In genomic region chr5:65356274-65356673, GRCh38 we compare ENCODE assay signal across 15 cellular contexts.
"Had no signal": no experiment of that assay in that cellular context is flagged by ENCODE, and none has a peak within 500 bp of the region (broad histone marks: within the 10 kb centered on the region; RNA-seq: fewer than 3 reads in every experiment).

No MANE protein-coding gene starts in this region.

- H3K9ac ChIP-seq: parathyroid adenoma had no signal

- H3K4me1 ChIP-seq: esophagus squamous epithelium, parathyroid adenoma, prostate gland, testis, tibial nerve had no signal

- H3K9me3 ChIP-seq: esophagus squamous epithelium, prostate gland, testis, tibial nerve had no signal

- H3K79me2 ChIP-seq: parathyroid adenoma had no signal

- H3K4me3 ChIP-seq: esophagus squamous epithelium, heart left ventricle, prostate gland, skin epidermis, testis, tibial nerve had no signal

- H3K27me3 ChIP-seq: esophagus squamous epithelium, heart left ventricle, testis, tibial nerve had no signal

- DNase-seq: esophagus squamous epithelium; heart left ventricle; hippocampal formation; mesendoderm; naive thymus-derived CD4-positive, alpha-beta T cell; nephron progenitor cell; stimulated activated CD4-positive, alpha-beta T cell treated with anti-CD3 and anti-CD28 coated beads, Interleukin-2, amount 100 ng/mL, for 24 hours; stimulated activated CD4-positive, alpha-beta T cell treated with anti-CD3 and anti-CD28 coated beads, Interleukin-4, amount 100 ng/mL, for 4 hours; stimulated activated naive B cell treated with anti-CD40 and anti-IgM and Interleukin-4, amounts not matched to agents 10 μg/mL and 1 μg/mL and 100 μg/mL, for 72 hours; stimulated activated naive CD8-positive, alpha-beta T cell treated with anti-CD3 and anti-CD28 coated beads, Interleukin-15, amount 100 ng/mL, for 72 hours; testis had no signal

- H2AFZ ChIP-seq: parathyroid adenoma had no signal

- H3K27ac ChIP-seq: esophagus squamous epithelium, heart left ventricle, parathyroid adenoma, prostate gland, skin epidermis, testis, tibial nerve had no signal

- H3K36me3 ChIP-seq: esophagus squamous epithelium, heart left ventricle, prostate gland, tibial nerve had no signal
